Comparison of ENCODE assay signal across 14 cellular contexts in genomic region chr5:108521011-108521700, GRCh38.
A peak's percentile ranks its signal among the peaks of the same experiment; 100 is the strongest.
DNase-seq lines count a peak whose midpoint lies in the region; ATAC-seq and TF ChIP-seq lines count a peak whose summit lies in the region.
"Had no signal": no experiment of that assay in that cellular context is flagged by ENCODE, and none has a peak within 500 bp of the region (broad histone marks: within the 10 kb centered on the region; RNA-seq: fewer than 3 reads in every experiment).

No MANE protein-coding gene starts in this region.

- ATAC-seq in GM21360 (IDR thresholded peaks at IDR 0.05; ENCODE audit: unreplicated experiment) (peak; percentile 93), HG03060 (IDR thresholded peaks at IDR 0.05; ENCODE audit: low read depth, unreplicated experiment) (peak; percentile 89)

- H3K27ac Mint-ChIP-seq in activated CD4-positive, alpha-beta T cell treated with anti-CD3 and anti-CD28 coated beads, Interleukin-2, amount 10 ng/mL, durations not matched to agents 7 days and 5 days: no peak overlapping the region
- H3K27ac Mint-ChIP-seq in Calu3 (ENCODE audit: unreplicated experiment): no peak overlapping the region
- H3K27ac Mint-ChIP-seq: nephron progenitor cell, type B pancreatic cell had no signal

- H3K27me3 Mint-ChIP-seq in activated CD4-positive, alpha-beta T cell treated with anti-CD3 and anti-CD28 coated beads, Interleukin-2, amount 10 ng/mL, durations not matched to agents 7 days and 5 days: peaks cover 10% of the 10 kb centered on the region
- peaks cover 43% of the 10 kb centered on the region for H3K27me3 Mint-ChIP-seq in Calu3 (ENCODE audit: unreplicated experiment)

- POLR2A ChIA-PET in activated CD4-positive, alpha-beta T cell treated with anti-CD3 and anti-CD28 coated beads, Interleukin-2, amount 10 ng/mL, durations not matched to agents 7 days and 5 days (lab: Charles Lee): no interaction called here

- DNase-seq in GM12865 (ENCODE audit: low read depth) (peak; percentile 95), SHP77 (lab: John Stamatoyannopoulos, UW) (no peak), Calu3 (no peak)
- DNase-seq in activated CD4-positive, alpha-beta T cell treated with anti-CD3 and anti-CD28 coated beads, Interleukin-2, amount 10 ng/mL, durations not matched to agents 7 days and 5 days: no peak
- DNase-seq in stimulated activated CD4-positive, alpha-beta T cell treated with anti-CD3 and anti-CD28 coated beads, Interleukin-1b, Interleukin-23, amount 100 ng/mL, for 48 hours: no peak
- DNase-seq: C1 segment of cervical spinal cord; glutamatergic neuron; GOT3; stimulated activated CD4-positive, alpha-beta T cell treated with anti-CD3 and anti-CD28 coated beads, Interleukin-2, amount 100 ng/mL, for 24 hours had no signal

- no peaks in the 10 kb centered on the region for H3K36me3 Mint-ChIP-seq in activated CD4-positive, alpha-beta T cell treated with anti-CD3 and anti-CD28 coated beads, Interleukin-2, amount 10 ng/mL, durations not matched to agents 7 days and 5 days (ENCODE audit: low read depth)
- no peaks in the 10 kb centered on the region for H3K36me3 Mint-ChIP-seq in Calu3 (ENCODE audit: insufficient read depth, unreplicated experiment)
- H3K36me3 Mint-ChIP-seq: type B pancreatic cell had no signal

- CTCF ChIA-PET in activated CD4-positive, alpha-beta T cell treated with anti-CD3 and anti-CD28 coated beads, Interleukin-2, amount 10 ng/mL, durations not matched to agents 7 days and 5 days (lab: Charles Lee): no interaction called here
- CTCF ChIA-PET in Calu3 (lab: Charles Lee): no interaction called here

- peak overlapping the region; percentile 37 for H3K4me3 ChIP-seq in GM12865 (ENCODE audit: low read depth, low read length)

- no TSS peak for BruUV-seq in Calu3 (replicated peaks; lab: Mats Ljungman, UMichigan)

- TF ChIP-seq CTCF in GM12865 (IDR thresholded peaks at IDR 0.05; ENCODE audit: insufficient read depth, low read depth, low read length, missing control alignments): no peak
- TF ChIP-seq CTCF in VCaP (conservative IDR thresholded peaks at IDR 0.05): no peak
- no peak for TF ChIP-seq CTCF in Calu3 (IDR thresholded peaks at IDR 0.05; ENCODE audit: unreplicated experiment)

- no peak overlapping the region for H3K4me3 Mint-ChIP-seq in activated CD4-positive, alpha-beta T cell treated with anti-CD3 and anti-CD28 coated beads, Interleukin-2, amount 10 ng/mL, durations not matched to agents 7 days and 5 days
- no peak overlapping the region for H3K4me3 Mint-ChIP-seq in Calu3 (ENCODE audit: low read depth, unreplicated experiment)
- H3K4me3 Mint-ChIP-seq: nephron progenitor cell, type B pancreatic cell had no signal

- intact Hi-C loops in Calu3 (cut with micrococcal nuclease; ENCODE audit: unreplicated experiment): loop anchor here (5.0 kb wide), 2 partner anchors 396 to 946 kb away; no protein-coding TSS in a partner anchor

- H3K4me1 Mint-ChIP-seq in activated CD4-positive, alpha-beta T cell treated with anti-CD3 and anti-CD28 coated beads, Interleukin-2, amount 10 ng/mL, durations not matched to agents 7 days and 5 days: no peaks in the 10 kb centered on the region
- H3K4me1 Mint-ChIP-seq in Calu3 (ENCODE audit: low read depth, unreplicated experiment): no peaks in the 10 kb centered on the region

- H3K9me3 Mint-ChIP-seq in activated CD4-positive, alpha-beta T cell treated with anti-CD3 and anti-CD28 coated beads, Interleukin-2, amount 10 ng/mL, durations not matched to agents 7 days and 5 days: peaks cover 3% of the 10 kb centered on the region
- peaks cover under 1% of the 10 kb centered on the region for H3K9me3 Mint-ChIP-seq in Calu3 (ENCODE audit: low read depth, unreplicated experiment)

- peak overlapping the region; percentile 31; the same call in 1 of the 2 replicates for H3K27ac ChIP-seq in VCaP
